ENCODE assay signal across 21 cellular contexts in the genomic region with DNA sequence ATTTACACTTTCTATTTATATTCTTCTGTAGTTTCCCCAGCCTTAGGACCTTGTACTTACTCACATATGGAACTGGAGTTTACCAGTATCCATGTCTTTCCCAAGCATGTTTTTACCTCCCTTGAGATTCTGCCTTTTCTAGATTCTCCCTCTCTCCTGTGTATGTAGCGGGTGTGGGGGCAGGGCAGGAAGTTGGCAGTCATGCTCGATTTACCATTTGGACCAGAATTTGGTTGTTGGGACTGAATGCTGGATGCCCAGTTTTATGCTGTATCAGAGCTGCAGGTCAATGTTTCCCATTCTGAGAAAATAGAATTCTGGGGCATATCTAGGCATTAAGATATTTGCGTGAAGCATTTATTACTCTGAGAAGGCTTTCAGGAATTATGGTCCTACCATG.
"Had no signal": no experiment of that assay in that cellular context is flagged by ENCODE, and none has a peak within 500 bp of the region (broad histone marks: within the 10 kb centered on the region; RNA-seq: fewer than 3 reads in every experiment).

No MANE protein-coding gene starts in this region.

- H3K27me3 ChIP-seq: gastrocnemius medialis, sigmoid colon, suprapubic skin, vagina had no signal

- H3K4me3 Mint-ChIP-seq: dendritic cell treated with granulocyte-macrophage colony-stimulating factor and Interleukin-4, amounts not matched to agents 40 ng/mL and 50 ng/mL, for 4 days; endodermal cell; naive thymus-derived CD8-positive, alpha-beta T cell; nephron progenitor cell; stimulated activated naive CD8-positive, alpha-beta T cell treated with anti-CD3 and anti-CD28 coated beads, Interleukin-15, amount 100 ng/mL, for 72 hours had no signal

- DNase-seq: effector CD8-positive, alpha-beta T cell; endodermal cell; foreskin fibroblast; gastrocnemius medialis; head of caudate nucleus; left ventricle myocardium superior; lower lobe of right lung; naive thymus-derived CD8-positive, alpha-beta T cell; nephron progenitor cell; nucleus accumbens; right cardiac atrium; sigmoid colon; stimulated activated CD4-positive, alpha-beta T cell treated with anti-CD3 and anti-CD28 coated beads, Interleukin-2, amount 100 ng/mL, for 48 hours; stimulated activated naive CD4-positive, alpha-beta T cell; stimulated activated naive CD8-positive, alpha-beta T cell treated with anti-CD3 and anti-CD28 coated beads, Interleukin-15, amount 100 ng/mL, for 72 hours; trophoblast cell had no signal

- H3K27ac ChIP-seq: epithelial cell of prostate, gastrocnemius medialis, lower lobe of right lung, prostate gland, sigmoid colon, suprapubic skin, vagina had no signal

- H3K36me3 ChIP-seq: gastrocnemius medialis, lower lobe of right lung, prostate gland, sigmoid colon, suprapubic skin, vagina had no signal

- H3K27me3 Mint-ChIP-seq: dendritic cell treated with granulocyte-macrophage colony-stimulating factor and Interleukin-4, amounts not matched to agents 40 ng/mL and 50 ng/mL, for 4 days; naive thymus-derived CD8-positive, alpha-beta T cell; stimulated activated naive CD8-positive, alpha-beta T cell treated with anti-CD3 and anti-CD28 coated beads, Interleukin-15, amount 100 ng/mL, for 72 hours had no signal

- H3K4me3 ChIP-seq: gastrocnemius medialis, lower lobe of right lung, prostate gland, sigmoid colon, suprapubic skin, vagina had no signal

- H3K36me3 Mint-ChIP-seq: naive thymus-derived CD8-positive, alpha-beta T cell had no signal

- H3K4me1 ChIP-seq: prostate gland had no signal

- H3K27ac Mint-ChIP-seq: dendritic cell treated with granulocyte-macrophage colony-stimulating factor and Interleukin-4, amounts not matched to agents 40 ng/mL and 50 ng/mL, for 4 days; endodermal cell; nephron progenitor cell; stimulated activated naive CD8-positive, alpha-beta T cell treated with anti-CD3 and anti-CD28 coated beads, Interleukin-15, amount 100 ng/mL, for 72 hours had no signal

- H3K9me3 Mint-ChIP-seq: dendritic cell treated with granulocyte-macrophage colony-stimulating factor and Interleukin-4, amounts not matched to agents 40 ng/mL and 50 ng/mL, for 4 days; endodermal cell; naive thymus-derived CD8-positive, alpha-beta T cell; nephron progenitor cell; stimulated activated naive CD8-positive, alpha-beta T cell treated with anti-CD3 and anti-CD28 coated beads, Interleukin-15, amount 100 ng/mL, for 72 hours had no signal

- H3K9me3 ChIP-seq: gastrocnemius medialis, lower lobe of right lung, prostate gland, sigmoid colon, suprapubic skin, vagina had no signal
